1 cellular context compared by ENCODE assay signal in the genomic region with DNA sequence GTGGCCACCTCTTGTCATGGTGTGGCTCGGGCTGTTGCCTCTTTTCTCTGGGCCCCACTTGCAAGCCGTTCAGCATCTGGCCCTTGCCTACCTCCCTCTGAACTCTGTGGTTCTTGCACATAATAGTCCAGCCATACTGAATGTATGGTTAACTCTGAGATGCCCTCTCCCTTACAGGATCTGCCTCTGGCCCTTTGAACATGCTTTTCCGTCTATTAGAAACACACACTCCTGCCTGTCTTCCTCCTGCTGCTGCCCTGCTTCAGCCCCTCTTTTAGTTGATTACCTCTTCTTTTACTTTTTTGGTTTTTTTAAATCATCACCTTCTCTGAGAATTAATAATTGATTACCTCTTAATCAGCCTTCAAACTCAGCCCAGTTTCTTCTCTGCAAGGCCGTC.
TF ChIP-seq lines count a peak whose summit lies in the region.

No MANE protein-coding gene starts in this region.

TF ChIP-seq in IMR-90, 13 proteins besides CTCF, POLR2A, EP300 and RAD21 (continued from another document):
- TF ChIP-seq MAFK (IDR thresholded peaks at IDR 0.05; ENCODE audit: low read depth, low read length) (no peak), MAZ (IDR thresholded peaks at IDR 0.05; ENCODE audit: borderline replicate concordance, low read depth, low read length) (no peak)
